15 cellular contexts compared by ENCODE assay signal in the genomic region with DNA sequence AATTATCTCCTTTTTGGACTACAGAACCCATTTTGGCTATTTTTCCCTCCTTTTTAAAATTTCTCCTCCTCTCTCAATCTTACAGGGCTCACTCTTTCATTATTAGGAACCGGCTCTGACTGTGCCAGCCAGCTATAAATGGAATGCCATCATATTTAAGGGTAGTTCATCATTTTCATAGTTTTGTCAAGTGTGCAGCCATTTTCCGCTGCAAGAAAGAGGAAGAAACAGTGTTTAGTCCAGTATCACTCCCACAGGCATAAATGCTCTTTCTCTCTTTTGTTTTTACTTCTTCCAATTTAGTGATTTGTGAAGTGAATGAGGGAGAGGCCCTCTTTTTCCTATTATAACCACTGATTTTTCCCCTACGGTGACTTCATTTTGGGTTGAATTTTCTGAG.
"Had no signal": no experiment of that assay in that cellular context is flagged by ENCODE, and none has a peak within 500 bp of the region (broad histone marks: within the 10 kb centered on the region; RNA-seq: fewer than 3 reads in every experiment).

No MANE protein-coding gene starts in this region.

- H3K36me3 Mint-ChIP-seq: activated CD4-positive, alpha-beta memory T cell treated with anti-CD3 and anti-CD28 coated beads for 36 hours; mesothelial cell of epicardium had no signal

- ATAC-seq: pancreas had no signal

- H3K9me3 ChIP-seq: pancreas, tibial nerve, vagina had no signal

- H3K4me3 ChIP-seq: pancreas, tibial nerve, vagina had no signal

- DNase-seq: activated CD4-positive, alpha-beta memory T cell treated with anti-CD3 and anti-CD28 coated beads for 36 hours; activated CD4-positive, CD25-positive, alpha-beta regulatory T cell treated with anti-CD3 and anti-CD28 coated beads, Interleukin-2, amount 50 U/mL, for 72 hours; activated CD8-positive, alpha-beta memory T cell treated with anti-CD3 and anti-CD28 coated beads, Interleukin-2, amount 50 U/mL, for 4 hours; activated naive CD4-positive, alpha-beta T cell treated with anti-CD3 and anti-CD28 coated beads for 36 hours; activated T-cell treated with anti-CD3 and anti-CD28 coated beads, Interleukin-2, amount 50 U/mL, for 72 hours; caudate nucleus; cortex of kidney; effector memory CD4-positive, alpha-beta T cell; hippocampal formation; pancreas; stimulated activated CD4-positive, alpha-beta T cell treated with anti-CD3 and anti-CD28 coated beads, Interleukin-15, amount 100 ng/mL, for 24 hours; stimulated activated CD4-positive, alpha-beta T cell treated with anti-CD3 and anti-CD28 coated beads, Interleukin-4, amount 100 ng/mL, for 24 hours had no signal

- H3K27ac Mint-ChIP-seq: activated naive CD4-positive, alpha-beta T cell treated with anti-CD3 and anti-CD28 coated beads for 36 hours; activated T-cell treated with anti-CD3 and anti-CD28 coated beads, Interleukin-2, amount 50 U/mL, for 72 hours; mesothelial cell of epicardium had no signal

- H3K27me3 Mint-ChIP-seq: activated CD4-positive, alpha-beta memory T cell treated with anti-CD3 and anti-CD28 coated beads for 36 hours had no signal

- H3K27me3 ChIP-seq: pancreas, tibial nerve, vagina had no signal

- H3K9me3 Mint-ChIP-seq: activated CD4-positive, alpha-beta memory T cell treated with anti-CD3 and anti-CD28 coated beads for 36 hours; activated naive CD4-positive, alpha-beta T cell treated with anti-CD3 and anti-CD28 coated beads for 36 hours; activated T-cell treated with anti-CD3 and anti-CD28 coated beads, Interleukin-2, amount 50 U/mL, for 72 hours; mesothelial cell of epicardium had no signal

- H3K4me3 Mint-ChIP-seq: activated CD4-positive, alpha-beta memory T cell treated with anti-CD3 and anti-CD28 coated beads for 36 hours; activated naive CD4-positive, alpha-beta T cell treated with anti-CD3 and anti-CD28 coated beads for 36 hours; activated T-cell treated with anti-CD3 and anti-CD28 coated beads, Interleukin-2, amount 50 U/mL, for 72 hours; mesothelial cell of epicardium had no signal

- H3K27ac ChIP-seq: pancreas, tibial nerve, vagina had no signal

- H3K36me3 ChIP-seq: pancreas, tibial nerve, vagina had no signal
